In genomic region chr10:98062424-98062823, GRCh38 we compare ENCODE assay signal across 18 cellular contexts.
"Had no signal": no experiment of that assay in that cellular context is flagged by ENCODE, and none has a peak within 500 bp of the region (broad histone marks: within the 10 kb centered on the region; RNA-seq: fewer than 3 reads in every experiment).

No MANE protein-coding gene starts in this region.

- FAIRE-seq: keratinocyte had no signal

- H3K27me3 ChIP-seq: right atrium auricular region had no signal

- H3K27ac ChIP-seq: epithelial cell of prostate, esophagus muscularis mucosa, gastrocnemius medialis, heart right ventricle, left ventricle myocardium inferior, right atrium auricular region, sigmoid colon, skin epidermis had no signal

- H3K4me1 ChIP-seq: esophagus muscularis mucosa, gastrocnemius medialis, heart right ventricle, left ventricle myocardium inferior, right atrium auricular region, sigmoid colon had no signal

- H3K9me3 ChIP-seq: esophagus muscularis mucosa, gastrocnemius medialis, heart right ventricle, left ventricle myocardium inferior, right atrium auricular region, sigmoid colon had no signal

- H3K36me3 ChIP-seq: esophagus muscularis mucosa, gastrocnemius medialis, heart right ventricle, left ventricle myocardium inferior, right atrium auricular region, sigmoid colon had no signal

- DNase-seq: effector memory CD8-positive, alpha-beta T cell; gastrocnemius medialis; heart right ventricle; immature natural killer cell; left ventricle myocardium inferior; naive thymus-derived CD4-positive, alpha-beta T cell; sigmoid colon; stimulated activated CD4-positive, alpha-beta T cell treated with anti-CD3 and anti-CD28 coated beads, Interleukin-2, amount 100 ng/mL, for 24 hours; stimulated activated CD4-positive, alpha-beta T cell treated with anti-CD3 and anti-CD28 coated beads, Interleukin-4, amount 100 ng/mL, for 4 hours; stimulated activated naive B cell treated with anti-CD40 and anti-IgM and Interleukin-4, amounts not matched to agents 10 μg/mL and 1 μg/mL and 100 μg/mL, for 72 hours; stimulated activated naive CD8-positive, alpha-beta T cell treated with anti-CD3 and anti-CD28 coated beads, Interleukin-15, amount 100 ng/mL, for 72 hours; trophoblast cell had no signal

- H3K4me3 ChIP-seq: esophagus muscularis mucosa, gastrocnemius medialis, heart right ventricle, left ventricle myocardium inferior, lung, right atrium auricular region, sigmoid colon, skin epidermis had no signal
